In genomic region chr17:78822552-78822951, GRCh38 we compare ENCODE assay signal across 11 cellular contexts. TPM values are rescaled to one million over a fixed set of nuclear protein-coding genes. Genes with fewer than 3 reads are reported as not detected.
DNase-seq lines count a peak whose midpoint lies in the region; ATAC-seq and TF ChIP-seq lines count a peak whose summit lies in the region.
"Had no signal": no experiment of that assay in that cellular context is flagged by ENCODE, and none has a peak within 500 bp of the region (broad histone marks: within the 10 kb centered on the region; RNA-seq: fewer than 3 reads in every experiment).

No MANE protein-coding gene starts in this region.

- BruUV-seq in Caco-2 (replicated peaks; lab: Mats Ljungman, UMichigan), result no TSS peak

- TF ChIP-seq CTCF in Caco-2 (IDR thresholded peaks at IDR 0.05; ENCODE audit: insufficient read depth in 1 of 2, low read depth in 1 of 2, low read length in 1 of 2, severe bottlenecking in 1 of 2, unreplicated experiment in 1 of 2) (no peak), RWPE2 (IDR thresholded peaks at IDR 0.05; ENCODE audit: poor library complexity, severe bottlenecking) (no peak)

- H3K27ac ChIP-seq in RWPE2 (ENCODE audit: poor library complexity, severe bottlenecking), result no peak overlapping the region

- no peak overlapping the region for H3K4me3 Mint-ChIP-seq in Caco-2 (ENCODE audit: unreplicated experiment)

- DNase-seq in Caco-2 (no peak), RWPE2 (ENCODE audit: low spot score) (no peak), dedifferentiated amniotic fluid mesenchymal stem cell (ENCODE audit: extremely low spot score) (peak; percentile 88), occipital lobe (lab: John Stamatoyannopoulos, UW) (peak; percentile 71), HuH-7.5 (ENCODE audit: low spot score) (no peak), COR-L47 (lab: John Stamatoyannopoulos, UW) (no peak)
- DNase-seq in stimulated activated CD4-positive, alpha-beta T cell treated with anti-CD3 and anti-CD28 coated beads, Interleukin-4, amount 100 ng/mL, for 24 hours, result no peak
- DNase-seq: activated effector memory CD4-positive, alpha-beta T cell treated with anti-CD3 and anti-CD28 coated beads, Interleukin-2, amount 50 U/mL, for 16 hours; GOT3; SW 1271 had no signal

- CTCF ChIA-PET in Caco-2 (lab: Charles Lee), result no interaction called here

- H3K4me1 ChIP-seq in Caco-2 (no peaks in the 10 kb centered on the region), RWPE2 (ENCODE audit: insufficient read depth, poor library complexity, severe bottlenecking) (no peaks in the 10 kb centered on the region)

- H3K36me3 Mint-ChIP-seq in Caco-2 (ENCODE audit: insufficient read depth, unreplicated experiment), result peaks cover 96% of the 10 kb centered on the region

- intact Hi-C loops in Caco-2 (cut with micrococcal nuclease; ENCODE audit: unreplicated experiment), result no loop called here

- H3K4me3 ChIP-seq in Caco-2 (ENCODE audit: low read depth, low read length) (no peak overlapping the region), RWPE2 (ENCODE audit: severe bottlenecking) (no peak overlapping the region)

- H3K4me1 Mint-ChIP-seq in Caco-2 (ENCODE audit: low read depth, unreplicated experiment), result no peaks in the 10 kb centered on the region

- H3K27ac Mint-ChIP-seq in Caco-2 (ENCODE audit: unreplicated experiment), result peak overlapping the region; percentile 7

- H3K36me3 ChIP-seq in Caco-2 (ENCODE audit: control insufficient read depth, insufficient read depth, low read length) (peaks cover 9% of the 10 kb centered on the region), RWPE2 (ENCODE audit: low read depth) (peaks cover 91% of the 10 kb centered on the region)

- POLR2A ChIA-PET in Caco-2 (lab: Charles Lee), result no interaction called here

- ATAC-seq in RWPE2 (ENCODE audit: low read depth), result peak; percentile 70
- no peak for ATAC-seq in HG02970 (IDR thresholded peaks at IDR 0.05; ENCODE audit: low FRiP score, unreplicated experiment)

- no peaks in the 10 kb centered on the region for H3K9me3 Mint-ChIP-seq in Caco-2 (ENCODE audit: unreplicated experiment)

- no peaks in the 10 kb centered on the region for H3K27me3 Mint-ChIP-seq in Caco-2 (ENCODE audit: insufficient read depth, unreplicated experiment)

- H3K9me3 ChIP-seq in Caco-2, result no peaks in the 10 kb centered on the region
- no peaks in the 10 kb centered on the region for H3K9me3 ChIP-seq in RWPE2 (ENCODE audit: severe bottlenecking)

- H3K27me3 ChIP-seq in Caco-2 (replicated peaks; ENCODE audit: control insufficient read depth, insufficient read depth, low read length) (no peaks in the 10 kb centered on the region), RWPE2 (ENCODE audit: insufficient read depth, poor library complexity, severe bottlenecking) (no peaks in the 10 kb centered on the region)

RNA-seq across cellular contexts. Expression of gene USP36, which starts 18.1 kb away (rescaled TPM):
- 103 and 108 TPM in 2 replicates for total RNA-seq in Caco-2 (2022)
- total RNA-seq in occipital lobe, result 21.4 TPM

RNA-seq across cellular contexts. Expression of gene CYTH1, which starts 40.5 kb away (rescaled TPM):
- 26.5 and 29.6 TPM in 2 replicates for total RNA-seq in Caco-2 (2022)
- 82.2 TPM for total RNA-seq in occipital lobe

Comparison
In these comparisons a context has a peak if more than half of its experiments do, and no peak if none do; other contexts are left out.
1. DNase-seq: peak in dedifferentiated amniotic fluid mesenchymal stem cell (single experiment) and occipital lobe (single experiment); none in Caco-2 (0 of 2), RWPE2 (single experiment), HuH-7.5 (single experiment), stimulated activated CD4-positive, alpha-beta T cell treated with anti-CD3 and anti-CD28 coated beads, Interleukin-4, amount 100 ng/mL, for 24 hours (single experiment) and COR-L47 (single experiment).